ENCODE assay signal across 31 cellular contexts in the genomic region with DNA sequence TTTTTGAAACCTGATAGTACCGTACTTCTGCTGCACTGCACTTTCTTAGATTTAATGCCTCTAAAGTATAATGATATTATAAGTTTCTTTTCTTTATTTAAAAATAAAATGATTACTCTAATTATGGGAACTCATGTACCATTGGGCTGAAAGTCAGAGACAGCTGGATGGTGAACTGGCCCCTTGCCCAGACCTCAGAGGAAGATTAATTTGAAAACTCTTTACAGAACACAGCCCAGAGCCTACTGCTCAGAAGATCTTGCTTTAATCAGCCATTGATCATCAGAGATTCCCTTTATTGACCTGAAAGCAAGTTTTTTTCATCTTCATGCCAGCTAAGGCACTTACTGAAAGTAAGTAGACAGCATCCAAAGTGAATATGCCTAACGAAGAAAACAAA.
"Had no signal": no experiment of that assay in that cellular context is flagged by ENCODE, and none has a peak within 500 bp of the region (broad histone marks: within the 10 kb centered on the region; RNA-seq: fewer than 3 reads in every experiment).

No MANE protein-coding gene starts in this region.

- H3K36me3 ChIP-seq: adrenal gland, brain microvascular endothelial cell, breast epithelium had no signal

- H3K27ac ChIP-seq: adrenal gland, body of pancreas, brain microvascular endothelial cell, breast epithelium, VCaP had no signal

- H3K9me3 ChIP-seq: adrenal gland, body of pancreas, breast epithelium had no signal

- H3K4me1 ChIP-seq: adrenal gland, body of pancreas, breast epithelium had no signal

- H3K27me3 ChIP-seq: adrenal gland, body of pancreas, brain microvascular endothelial cell, breast epithelium had no signal

- H3K4me3 ChIP-seq: adrenal gland, body of pancreas, breast epithelium had no signal

- ATAC-seq: activated CD8-positive, alpha-beta T cell treated with anti-CD3 and anti-CD28 coated beads for 36 hours; activated naive CD4-positive, alpha-beta T cell treated with anti-CD3 and anti-CD28 coated beads, Interleukin-2, amount 50 U/mL, for 72 hours; activated T-cell treated with anti-CD3 and anti-CD28 coated beads, Interleukin-2, amount 50 U/mL, for 4 hours; activated T-cell treated with anti-CD3 and anti-CD28 coated beads, Interleukin-2, amount 50 U/mL, for 72 hours; activated T-helper 17 cell treated with anti-CD3 and anti-CD28 coated beads, Interleukin-2, amount 50 U/mL, for 72 hours; body of pancreas had no signal

- DNase-seq: activated B cell treated with CpG ODN at 0.5 μM for 24 hours; activated CD4-positive, alpha-beta memory T cell treated with anti-CD3 and anti-CD28 coated beads for 36 hours; activated CD4-positive, alpha-beta T cell treated with anti-CD3 and anti-CD28 coated beads for 4 hours; activated CD4-positive, alpha-beta T cell treated with anti-CD3 and anti-CD28 coated beads, Interleukin-2, amount 10 ng/mL, durations not matched to agents 24 days and 14 days; activated CD4-positive, alpha-beta T cell treated with anti-CD3 and anti-CD28 coated beads, Interleukin-2, amount 50 U/mL, for 1 hour; activated CD4-positive, alpha-beta T cell treated with anti-CD3 and anti-CD28 coated beads, Interleukin-2, amount 50 U/mL, for 4 hours; activated CD4-positive, CD25-positive, alpha-beta regulatory T cell treated with anti-CD3 and anti-CD28 coated beads, Interleukin-2, amount 50 U/mL, for 72 hours; activated CD8-positive, alpha-beta memory T cell treated with anti-CD3 and anti-CD28 coated beads, Interleukin-2, amount 50 U/mL, for 4 hours; activated CD8-positive, alpha-beta T cell treated with anti-CD3 and anti-CD28 coated beads for 36 hours; activated effector memory CD4-positive, alpha-beta T cell treated with anti-CD3 and anti-CD28 coated beads, Interleukin-2, amount 50 U/mL, for 16 hours; activated gamma-delta T cell treated with Interleukin-2 at 50 U/mL for 16 hours; activated naive CD4-positive, alpha-beta T cell; activated naive CD4-positive, alpha-beta T cell treated with anti-CD3 and anti-CD28 coated beads for 36 hours; activated naive CD4-positive, alpha-beta T cell treated with anti-CD3 and anti-CD28 coated beads, Interleukin-2, amount 50 U/mL, for 16 hours; activated naive CD8-positive, alpha-beta T cell treated with anti-CD3 and anti-CD28 coated beads for 36 hours; activated T-cell treated with anti-CD3 and anti-CD28 coated beads for 4 hours; activated T-cell treated with anti-CD3 and anti-CD28 coated beads, Interleukin-2, amount 50 U/mL, for 1 hour; activated T-cell treated with anti-CD3 and anti-CD28 coated beads, Interleukin-2, amount 50 U/mL, for 4 hours; activated T-cell treated with anti-CD3 and anti-CD28 coated beads, Interleukin-2, amount 50 U/mL, for 72 hours; adrenal gland; amniotic stem cell; aorta; body of pancreas; brain microvascular endothelial cell; central memory CD4-positive, alpha-beta T cell; T-helper 2 cell; T-helper 9 cell had no signal
